1 cellular context compared by ENCODE assay signal in genomic region chr2:36380624-36381481, GRCh38.
TF ChIP-seq lines count a peak whose summit lies in the region.

No MANE protein-coding gene starts in this region.

TF ChIP-seq in HepG2, 621 proteins besides CTCF, POLR2A, EP300 and RAD21 (continued from another document and continues in another):
- TF ChIP-seq ZBTB34 (CRISPR knock-in tag; IDR thresholded peaks at IDR 0.05): peak; percentile 89; the same call in 1 of the 2 replicates
- peak; percentile 96 for TF ChIP-seq FOXO1 (CRISPR knock-in tag; IDR thresholded peaks at IDR 0.05)
- no peak for TF ChIP-seq DR1 (CRISPR knock-in tag; IDR thresholded peaks at IDR 0.05)
- TF ChIP-seq BHLHE40 (IDR thresholded peaks at IDR 0.05; ENCODE audit: low read length): 0 out of 2 replicates have a peak, but pooled peaks have one; percentile 29
- no peak for TF ChIP-seq PLRG1 (conservative IDR thresholded peaks at IDR 0.05)
- peak; percentile 89 for TF ChIP-seq FOXA3 (CRISPR knock-in tag; IDR thresholded peaks at IDR 0.05)
- TF ChIP-seq ZNF512B (CRISPR knock-in tag; IDR thresholded peaks at IDR 0.05; ENCODE audit: borderline replicate concordance): no peak
- peak; percentile 82 for TF ChIP-seq CBFB (CRISPR knock-in tag; IDR thresholded peaks at IDR 0.05)
- peak; percentile 87; the same call in 1 of the 2 replicates for TF ChIP-seq ZNF503 (CRISPR knock-in tag; IDR thresholded peaks at IDR 0.05)
- no peak; the same call in 1 of the 2 replicates for TF ChIP-seq ZNF782 (CRISPR knock-in tag; IDR thresholded peaks at IDR 0.05; ENCODE audit: borderline replicate concordance)
- no peak for TF ChIP-seq HNRNPUL1 (IDR thresholded peaks at IDR 0.05; ENCODE audit: low read depth, low read length)
- TF ChIP-seq AHDC1 (CRISPR knock-in tag; IDR thresholded peaks at IDR 0.05; ENCODE audit: borderline replicate concordance): peak; percentile 86
- TF ChIP-seq ZNF484 (CRISPR knock-in tag; IDR thresholded peaks at IDR 0.05; ENCODE audit: borderline replicate concordance, low read depth): no peak
- TF ChIP-seq KDM3A (CRISPR knock-in tag; IDR thresholded peaks at IDR 0.05; ENCODE audit: low read depth): peak; percentile 97
- TF ChIP-seq HOXA9 (CRISPR knock-in tag; IDR thresholded peaks at IDR 0.05; ENCODE audit: borderline replicate concordance): no peak
- TF ChIP-seq CSRNP1 (CRISPR knock-in tag; IDR thresholded peaks at IDR 0.05): peak; percentile 76; the same call in 1 of the 2 replicates
- TF ChIP-seq NFYB (CRISPR knock-in tag; IDR thresholded peaks at IDR 0.05): peak; percentile 7; the same call in 1 of the 2 replicates
- peak; percentile 98 for TF ChIP-seq ETV5 (CRISPR knock-in tag; IDR thresholded peaks at IDR 0.05; ENCODE audit: borderline replicate concordance)
- TF ChIP-seq CBX5 (CRISPR knock-in tag; IDR thresholded peaks at IDR 0.05; ENCODE audit: borderline replicate concordance): peak; percentile 94
- no peak for TF ChIP-seq TEF (CRISPR knock-in tag; IDR thresholded peaks at IDR 0.05)
- TF ChIP-seq IKZF1 (IDR thresholded peaks at IDR 0.05): no peak
- peak; percentile 80; the same call in 1 of the 2 replicates for TF ChIP-seq ZNF451 (CRISPR knock-in tag; IDR thresholded peaks at IDR 0.05)
- peak; percentile 79 for TF ChIP-seq TFAP4 (IDR thresholded peaks at IDR 0.05; ENCODE audit: borderline replicate concordance, low read depth)
- TF ChIP-seq SP140L (CRISPR knock-in tag; IDR thresholded peaks at IDR 0.05; ENCODE audit: borderline replicate concordance): no peak
- TF ChIP-seq ZXDC (CRISPR knock-in tag; IDR thresholded peaks at IDR 0.05): no peak
- peak; percentile 37; the same call in 1 of the 2 replicates for TF ChIP-seq ZNF235 (CRISPR knock-in tag; IDR thresholded peaks at IDR 0.05; ENCODE audit: borderline replicate concordance)
- peak; percentile 75 for TF ChIP-seq SOX13 (IDR thresholded peaks at IDR 0.05)
- TF ChIP-seq SOX13 (CRISPR knock-in tag; conservative IDR thresholded peaks at IDR 0.05 in 1 of 2, IDR thresholded peaks at IDR 0.05 in 1 of 2): peak in 1 of 2 experiments; percentile 86; a peak in 2 of 4 replicates
- 0 out of 2 replicates have a peak, but pooled peaks have one; percentile 11 for TF ChIP-seq TOE1 (CRISPR knock-in tag; IDR thresholded peaks at IDR 0.05)
- no peak for TF ChIP-seq RNF219 (CRISPR knock-in tag; IDR thresholded peaks at IDR 0.05)
- no peak for TF ChIP-seq ZNF260 (CRISPR knock-in tag; IDR thresholded peaks at IDR 0.05; ENCODE audit: borderline replicate concordance, low read depth)
- peak; percentile 96 for TF ChIP-seq IKZF5 (CRISPR knock-in tag; IDR thresholded peaks at IDR 0.05)
- 0 out of 2 replicates have a peak, but pooled peaks have one; percentile 26 for TF ChIP-seq SRF (IDR thresholded peaks at IDR 0.05; ENCODE audit: low read depth, low read length)
- TF ChIP-seq ARID2 (CRISPR knock-in tag; IDR thresholded peaks at IDR 0.05; ENCODE audit: borderline replicate concordance): no peak
- no peak for TF ChIP-seq NCOA5 (CRISPR knock-in tag; IDR thresholded peaks at IDR 0.05)
- peak; percentile 84; the same call in 1 of the 2 replicates for TF ChIP-seq ERF (CRISPR knock-in tag; IDR thresholded peaks at IDR 0.05)
- peak; percentile 99 for TF ChIP-seq POGZ (CRISPR knock-in tag; IDR thresholded peaks at IDR 0.05)
- peak; percentile 46; the same call in 1 of the 2 replicates for TF ChIP-seq ZNF263 (CRISPR knock-in tag; IDR thresholded peaks at IDR 0.05)
